Comparison of ENCODE assay signal across 12 cellular contexts in the genomic region with DNA sequence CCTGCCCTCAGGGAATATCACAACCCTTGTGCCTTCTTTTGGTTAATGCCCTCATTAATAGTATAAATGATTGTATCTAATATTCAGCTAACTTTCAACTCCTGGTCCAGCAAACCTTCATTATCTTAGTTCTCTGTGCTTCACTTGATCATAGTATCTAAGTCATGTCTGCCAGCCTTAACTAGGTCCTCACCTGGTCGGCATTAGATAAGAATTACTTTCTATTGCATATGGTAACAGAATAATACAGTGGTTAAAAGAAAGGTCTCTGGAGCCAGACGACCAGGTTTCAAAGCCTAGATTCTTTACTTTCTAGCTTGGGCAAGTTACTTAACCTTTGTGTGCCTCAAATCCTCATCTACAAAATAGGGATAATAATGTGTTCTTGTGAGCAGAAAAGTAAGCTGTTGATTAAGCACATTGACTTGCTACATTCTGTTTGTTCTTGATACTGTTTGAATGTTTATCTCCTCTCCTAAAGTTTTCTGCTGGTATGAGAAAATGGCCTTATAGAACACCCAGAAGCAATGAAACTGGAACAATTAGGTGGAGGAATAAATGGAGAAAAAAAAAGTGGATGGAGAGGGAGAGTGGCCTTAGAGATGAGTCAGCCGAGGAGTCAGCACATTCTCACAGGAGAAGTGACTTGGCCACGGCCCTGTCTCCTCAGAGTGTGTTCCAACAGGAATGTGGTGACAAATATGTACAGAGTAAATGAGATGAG.
DNase-seq lines count a peak whose midpoint lies in the region; ATAC-seq, FAIRE-seq and TF ChIP-seq lines count a peak whose summit lies in the region.
"Had no signal": no experiment of that assay in that cellular context is flagged by ENCODE, and none has a peak within 500 bp of the region (broad histone marks: within the 10 kb centered on the region; RNA-seq: fewer than 3 reads in every experiment).

No MANE protein-coding gene starts in this region.

- POLR2A ChIA-PET in RWPE1 (lab: Yijun Ruan, JAX; ENCODE audit: low non-redundant PET), result no interaction called here

- no peaks in the 10 kb centered on the region for H3K36me3 ChIP-seq in testis (ENCODE audit: low read depth, missing control alignments)
- H3K36me3 ChIP-seq: heart right ventricle, neutrophil, thoracic aorta had no signal

- intact Hi-C loops in testis (cut with DNase I; ENCODE audit: low total_unique reads), result no loop called here

- H3K4me1 ChIP-seq in testis, result peaks cover 5% of the 10 kb centered on the region
- H3K4me1 ChIP-seq: heart right ventricle had no signal

- no peaks in the 10 kb centered on the region for H3K9me3 ChIP-seq in testis
- H3K9me3 ChIP-seq: heart right ventricle, neutrophil, thoracic aorta had no signal

- peak; percentile 12 for DNase-seq in H54 (ENCODE audit: insufficient read length, low spot score)
- DNase-seq in RWPE1 (ENCODE audit: low spot score), result peak; percentile 58
- DNase-seq in fibroblast of peridontal ligament (ENCODE audit: extremely low read depth), result peak; percentile 33
- peak; percentile 31 for DNase-seq in testis
- no peak for DNase-seq in NCI-H1092 (lab: John Stamatoyannopoulos, UW)
- DNase-seq: COR-L47, heart right ventricle had no signal

- ATAC-seq in HG03521 (IDR thresholded peaks at IDR 0.05; ENCODE audit: unreplicated experiment) (no peak), GM18511 (IDR thresholded peaks at IDR 0.05; ENCODE audit: unreplicated experiment) (no peak)
- ATAC-seq: activated CD4-positive, CD25-positive, alpha-beta regulatory T cell treated with anti-CD3 and anti-CD28 coated beads, Interleukin-2, amount 50 U/mL, for 24 hours; heart right ventricle had no signal

- no peak for TF ChIP-seq POLR2A in H54 (IDR thresholded peaks at IDR 0.05; ENCODE audit: low read depth, low read length)
- no peak for TF ChIP-seq POLR2A in testis (IDR thresholded peaks at IDR 0.05)

- H3K4me3 ChIP-seq in testis, result no peak overlapping the region
- H3K4me3 ChIP-seq: heart right ventricle, thoracic aorta had no signal

- TF ChIP-seq CTCF in RWPE1 (conservative IDR thresholded peaks at IDR 0.05; ENCODE audit: low read depth) (no peak), testis (IDR thresholded peaks at IDR 0.05) (no peak)

- H3K27ac ChIP-seq in RWPE1 (no peak overlapping the region), testis (peak overlapping the region in 1 of 2 donors; percentile 9)
- H3K27ac ChIP-seq: heart right ventricle, neutrophil had no signal

- no peaks in the 10 kb centered on the region for H3K27me3 ChIP-seq in testis
- H3K27me3 ChIP-seq: heart right ventricle, neutrophil had no signal

- CTCF ChIA-PET in RWPE1 (lab: Yijun Ruan, JAX), result no interaction called here

- WGBS in testis, 2 donors, result 68 to 74% methylated on average over 4 of the region's 4 CpGs

- FAIRE-seq in H54 (lab: Jason Lieb, UNC), result no peak
